9 cellular contexts compared by ENCODE assay signal in the genomic region with DNA sequence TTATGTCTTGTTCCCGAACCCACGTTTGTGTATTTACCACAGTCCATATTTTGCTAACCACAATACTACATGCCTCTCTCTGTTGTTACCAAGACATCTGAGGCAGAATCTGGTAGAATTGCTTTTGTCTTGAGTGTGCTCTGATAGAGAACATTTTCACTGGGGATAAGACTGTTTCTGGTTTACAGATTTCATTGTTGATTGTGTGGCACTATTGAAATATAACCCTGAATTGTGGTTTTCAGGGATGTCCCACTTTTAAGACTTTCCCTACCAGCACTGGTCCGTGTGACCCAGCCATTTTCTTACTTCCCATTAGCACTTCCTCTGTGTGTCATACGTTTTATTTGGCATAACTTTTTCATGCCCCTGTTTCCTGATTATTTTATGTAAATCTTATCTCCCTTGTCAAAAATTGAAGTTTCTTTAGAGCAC. TPM values are rescaled to one million over a fixed set of nuclear protein-coding genes. Genes with fewer than 3 reads are reported as not detected.
DNase-seq lines count a peak whose midpoint lies in the region; ATAC-seq and TF ChIP-seq lines count a peak whose summit lies in the region.
"Had no signal": no experiment of that assay in that cellular context is flagged by ENCODE, and none has a peak within 500 bp of the region (broad histone marks: within the 10 kb centered on the region; RNA-seq: fewer than 3 reads in every experiment).

No MANE protein-coding gene starts in this region.

- no peaks in the 10 kb centered on the region for H3K27me3 ChIP-seq in gastrocnemius medialis

- H3K36me3 Mint-ChIP-seq in IgD-negative memory B cell, result no peaks in the 10 kb centered on the region
- no peaks in the 10 kb centered on the region for H3K36me3 Mint-ChIP-seq in naive B cell

- peak overlapping the region in 2 of 4 donors; percentile 48 to 61 for H3K4me3 Mint-ChIP-seq in IgD-negative memory B cell
- H3K4me3 Mint-ChIP-seq in naive B cell, result no peak overlapping the region

- H3K36me3 ChIP-seq in gastrocnemius medialis, result no peaks in the 10 kb centered on the region

- no peak overlapping the region for H3K4me3 ChIP-seq in astrocyte of the spinal cord (ENCODE audit: low read depth, low read length)
- H3K4me3 ChIP-seq in gastrocnemius medialis, result no peak overlapping the region

- H3K27me3 Mint-ChIP-seq in IgD-negative memory B cell (no peaks in the 10 kb centered on the region), naive B cell (peaks cover 0 to 8% (median 4%) of the 10 kb centered on the region in 3 donors)

- no peaks in the 10 kb centered on the region for H3K9me3 ChIP-seq in gastrocnemius medialis

- H3K4me1 ChIP-seq in gastrocnemius medialis, result no peaks in the 10 kb centered on the region

- ATAC-seq in naive B cell (ENCODE audit: low read depth in 2 of 2), result peak; percentile 23 to 27
- ATAC-seq in gastrocnemius medialis, result no peak

- TF ChIP-seq CTCF in astrocyte of the spinal cord (IDR thresholded peaks at IDR 0.05; ENCODE audit: low read depth, low read length) (no peak), gastrocnemius medialis (IDR thresholded peaks at IDR 0.05 in 4 of 5, conservative IDR thresholded peaks at IDR 0.05 in 1 of 5) (no peak)

- intact Hi-C loops in gastrocnemius medialis (cut with DNase I; ENCODE audit: low total_unique reads), result no loop called here

- no peak for TF ChIP-seq POLR2A in gastrocnemius medialis (IDR thresholded peaks at IDR 0.05)

- no peak overlapping the region for H3K27ac ChIP-seq in gastrocnemius medialis

- peak; percentile 26 for DNase-seq in GF-D8 (lab: John Stamatoyannopoulos, UW)
- DNase-seq in astrocyte of the spinal cord (ENCODE audit: low read depth, low spot score), result peak; percentile 67
- DNase-seq in naive B cell, result no peak
- no peak for DNase-seq in gastrocnemius medialis
- DNase-seq in DMS 273 treated with DMSO at 0.1 percent for 48 hours (lab: John Stamatoyannopoulos, UW), result no peak
- no peak for DNase-seq in activated CD4-positive, alpha-beta T cell treated with anti-CD3 and anti-CD28 coated beads, Interleukin-2, amount 50 U/mL, for 48 hours
- no peak for DNase-seq in NCI-H1105 (lab: John Stamatoyannopoulos, UW)
- DNase-seq: effector CD8-positive, alpha-beta T cell had no signal

- H3K9me3 Mint-ChIP-seq in IgD-negative memory B cell, result no peaks in the 10 kb centered on the region
- no peaks in the 10 kb centered on the region for H3K9me3 Mint-ChIP-seq in naive B cell

- in situ Hi-C loops in astrocyte of the spinal cord (cut with HindIII; ENCODE audit: low sequenced_read_pairs) (no loop called here), gastrocnemius medialis (cut with MboI; ENCODE audit: low sequenced_read_pairs in 4 of 4) (no loop called here)

- H3K27ac Mint-ChIP-seq in IgD-negative memory B cell (peak overlapping the region in 2 of 3 donors; percentile 29 to 55), naive B cell (peak overlapping the region in 1 of 6 donors; percentile 27)

- H3K4me1 Mint-ChIP-seq in IgD-negative memory B cell (peaks cover 49 to 61% (median 57%) of the 10 kb centered on the region in 3 donors), naive B cell (peaks cover 31 to 48% (median 43%) of the 10 kb centered on the region in 3 donors)

RNA-seq across cellular contexts. Expression of gene NCOA7, which starts 12.2 kb away (rescaled TPM):
- polyA plus RNA-seq in IgD-negative memory B cell (35.6 TPM), naive B cell (ENCODE audit: low read depth in 6 of 6) (10 to 100 TPM in 1 of 6 donors, 1 to 10 TPM in 5; 1.6 to 10.9 (median 8.4) TPM)
- 1 to 10 TPM; 7.0 to 9.5 (median 9.2) TPM for total RNA-seq in gastrocnemius medialis

RNA-seq across cellular contexts. Expression of gene HEY2, which starts 53.5 kb away (rescaled TPM):
- polyA plus RNA-seq in IgD-negative memory B cell, result 0.30 TPM
- polyA plus RNA-seq in naive B cell (ENCODE audit: low read depth in 6 of 6), result under 1 TPM in 3 of 6 donors, not detected in 3; 0.17 to 0.48 (median 0.29) TPM
- 1 to 10 TPM; 5.9 to 9.0 (median 7.4) TPM for total RNA-seq in gastrocnemius medialis

Comparison
In these comparisons a context has a peak if more than half of its experiments do, and no peak if none do; other contexts are left out.
1. DNase-seq: peak in GF-D8 (single experiment) and astrocyte of the spinal cord (single experiment); none in naive B cell (single experiment), gastrocnemius medialis (0 of 2), DMS 273 treated with DMSO at 0.1 percent for 48 hours (single experiment), activated CD4-positive, alpha-beta T cell treated with anti-CD3 and anti-CD28 coated beads, Interleukin-2, amount 50 U/mL, for 48 hours (0 of 2) and NCI-H1105 (single experiment).
2. ATAC-seq: peak in naive B cell (2 of 2); none in gastrocnemius medialis (0 of 2).